In the genomic region with DNA sequence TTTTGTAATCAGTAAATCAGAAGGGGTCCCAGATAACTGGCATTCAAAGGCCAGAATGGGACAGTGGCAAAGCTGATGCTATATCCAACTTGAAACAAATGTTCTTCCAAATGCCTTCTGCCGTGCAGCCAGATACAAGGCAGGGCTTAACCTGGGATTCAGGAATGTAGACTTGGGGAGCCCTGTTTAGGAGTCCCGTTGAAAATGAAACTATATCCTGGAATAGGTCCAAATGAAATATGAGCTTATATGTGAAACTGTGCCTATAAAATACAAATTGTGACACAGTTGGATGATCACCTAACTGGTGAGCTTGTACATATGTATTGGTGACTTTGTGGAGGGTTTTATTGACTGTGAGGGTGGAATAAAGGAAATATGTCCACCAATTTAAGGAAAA, we compare ENCODE assay signal across 14 cellular contexts.
"Had no signal": no experiment of that assay in that cellular context is flagged by ENCODE, and none has a peak within 500 bp of the region (broad histone marks: within the 10 kb centered on the region; RNA-seq: fewer than 3 reads in every experiment).

No MANE protein-coding gene starts in this region.

- H3K4me1 ChIP-seq: esophagus muscularis mucosa, testis had no signal

- ATAC-seq: heart right ventricle; left ventricle myocardium superior; stimulated activated naive CD8-positive, alpha-beta T cell treated with anti-CD3 and anti-CD28 coated beads, Interleukin-15, Interleukin-2, amounts not matched to agents 100 U/mL and 50 U/mL, for 24 hours; WTC11 had no signal

- H3K9me3 ChIP-seq: esophagus muscularis mucosa, testis had no signal

- H3K4me3 ChIP-seq: dorsolateral prefrontal cortex, esophagus muscularis mucosa, heart right ventricle, sigmoid colon, testis had no signal

- H3K27ac ChIP-seq: esophagus muscularis mucosa, sigmoid colon, testis had no signal

- H3K27me3 ChIP-seq: dorsolateral prefrontal cortex, esophagus muscularis mucosa, heart right ventricle, sigmoid colon, testis had no signal

- H3K36me3 ChIP-seq: esophagus muscularis mucosa, heart right ventricle, sigmoid colon had no signal

- DNase-seq: activated CD4-positive, alpha-beta T cell treated with anti-CD3 and anti-CD28 coated beads for 48 hours; activated naive CD4-positive, alpha-beta T cell; dorsolateral prefrontal cortex; foreskin melanocyte; heart right ventricle; islet precursor cell; left ventricle myocardium superior; sigmoid colon; stimulated activated CD4-positive, alpha-beta T cell treated with anti-CD3 and anti-CD28 coated beads, Interleukin-4, amount 100 ng/mL, for 1 hour; stimulated activated CD8-positive, alpha-beta memory T cell treated with anti-CD3 and anti-CD28 coated beads, Interleukin-4, amount 100 ng/mL, for 48 hours; stimulated activated naive CD8-positive, alpha-beta T cell treated with anti-CD3 and anti-CD28 coated beads, Interleukin-15, Interleukin-2, amounts not matched to agents 100 U/mL and 50 U/mL, for 24 hours; testis had no signal
